Comparison of ENCODE assay signal across 8 cellular contexts in genomic region chrX:110145854-110146253, GRCh38.
DNase-seq lines count a peak whose midpoint lies in the region; ATAC-seq and TF ChIP-seq lines count a peak whose summit lies in the region.

No MANE protein-coding gene starts in this region.

- H3K36me3 ChIP-seq in HCT116 (ENCODE audit: control insufficient read depth in 1 of 2, insufficient read depth in 2 of 2, low read length in 2 of 2): no peaks in the 10 kb centered on the region
- H3K36me3 ChIP-seq in OCI-LY3 (replicated peaks; ENCODE audit: low read depth, low read length): no peaks in the 10 kb centered on the region
- H3K36me3 ChIP-seq in mesendoderm (ENCODE audit: control insufficient read depth, insufficient read depth, low read length): no peaks in the 10 kb centered on the region

- H2BK5ac ChIP-seq in mesendoderm (ENCODE audit: low read length): no peak overlapping the region

- H3K79me2 ChIP-seq in HCT116 (ENCODE audit: insufficient read depth, low read length) (no peaks in the 10 kb centered on the region), OCI-LY3 (ENCODE audit: low read length) (no peaks in the 10 kb centered on the region), mesendoderm (ENCODE audit: control insufficient read depth, insufficient read depth, low read length) (no peaks in the 10 kb centered on the region)

- no peak overlapping the region for H3K4me3 ChIP-seq in HCT116 (replicated peaks in 1 of 2; ENCODE audit: low read depth in 1 of 2, low read length in 2 of 2)
- no peak overlapping the region for H3K4me3 ChIP-seq in OCI-LY3 (ENCODE audit: low read length)
- no peak overlapping the region for H3K4me3 ChIP-seq in choroid plexus epithelial cell (ENCODE audit: low read depth, low read length)
- no peak overlapping the region for H3K4me3 ChIP-seq in mesendoderm (ENCODE audit: low read length)

- H2BK120ac ChIP-seq in mesendoderm (ENCODE audit: low read depth, low read length): no peak overlapping the region

- no peak overlapping the region for H2AK5ac ChIP-seq in mesendoderm (ENCODE audit: low read length)

- POLR2A ChIA-PET in HCT116 (lab: Charles Lee): no interaction called here

- no peak overlapping the region for H2BK15ac ChIP-seq in mesendoderm (replicated peaks; ENCODE audit: low read depth)

- H3K79me1 ChIP-seq in mesendoderm (ENCODE audit: low read length): no peaks in the 10 kb centered on the region

- RAD21 ChIA-PET in HCT116 (lab: Charles Lee; ENCODE audit: low non-redundant PET in 1 of 2, low total read pairs in 2 of 2, uncharacterized antibody in 2 of 2, unreplicated experiment in 2 of 2): no interaction called here

- H4K8ac ChIP-seq in mesendoderm (ENCODE audit: low read depth, low read length): no peak overlapping the region

- no peak overlapping the region for H3K9ac ChIP-seq in HCT116 (ENCODE audit: low read length)
- H3K9ac ChIP-seq in OCI-LY3 (ENCODE audit: low read length): no peak overlapping the region
- no peak overlapping the region for H3K9ac ChIP-seq in mesendoderm (ENCODE audit: low read length)

- no peak overlapping the region for H3K56ac ChIP-seq in mesendoderm (ENCODE audit: low read length)

- CTCF ChIA-PET in HCT116 (lab: Charles Lee): interaction anchor here (0.6 to 3.4 kb wide), 17 partner anchors 10 to 435 kb away, joined by 3 to 26 read pairs (median 3); no protein-coding TSS in a partner anchor

- H4K5ac ChIP-seq in mesendoderm (ENCODE audit: low read length): no peak overlapping the region

- intact Hi-C loops in HCT116 (cut with micrococcal nuclease): loop anchor here (2.0 kb wide), 1 partner anchor 235 kb away; no protein-coding TSS in a partner anchor

- no TSS peak for BruUV-seq in HCT116 (replicated peaks; lab: Mats Ljungman, UMichigan)

- H3K27me3 ChIP-seq in HCT116 (ENCODE audit: insufficient read depth, low read length) (no peaks in the 10 kb centered on the region), OCI-LY3 (ENCODE audit: low read depth, low read length) (no peaks in the 10 kb centered on the region), mesendoderm (ENCODE audit: insufficient read depth, low read length, poor library complexity) (no peaks in the 10 kb centered on the region)

- peak; percentile 13 for DNase-seq in stimulated activated CD4-positive, alpha-beta T cell treated with anti-CD3 and anti-CD28 coated beads, Interleukin-12 subunit alpha, Interleukin-12 subunit beta, amount 100 ng/mL, for 4 hours
- no peak for DNase-seq in stimulated activated CD4-positive, alpha-beta T cell treated with anti-CD3 and anti-CD28 coated beads, Interleukin-1b, Interleukin-23, amount 100 ng/mL, for 48 hours
- DNase-seq in HCT116 (ENCODE audit: low read depth, low spot score): no peak
- DNase-seq in choroid plexus epithelial cell (ENCODE audit: low read depth): peak; percentile 56
- peak; percentile 8 for DNase-seq in mesendoderm

- H3K27ac ChIP-seq in HCT116 (ENCODE audit: low read depth, low read length) (no peak overlapping the region), OCI-LY3 (ENCODE audit: low read length) (no peak overlapping the region), mesendoderm (ENCODE audit: low read depth, low read length) (no peak overlapping the region)

- no peak overlapping the region for H2AFZ ChIP-seq in HCT116 (ENCODE audit: low read depth, low read length, poor library complexity, severe bottlenecking)
- H2AFZ ChIP-seq in OCI-LY3 (ENCODE audit: low read depth, low read length): no peak overlapping the region

- peak; percentile 26; the same call in 1 of the 2 replicates for TF ChIP-seq RAD21 in HCT116 (IDR thresholded peaks at IDR 0.05; ENCODE audit: low read depth)

- no peak overlapping the region for H3K18ac ChIP-seq in mesendoderm (ENCODE audit: low read length)

- ATAC-seq in HCT116 (peak; percentile 62), GM18517 (IDR thresholded peaks at IDR 0.05; ENCODE audit: unreplicated experiment) (no peak), HG03460 (IDR thresholded peaks at IDR 0.05; ENCODE audit: unreplicated experiment) (no peak)

- no peaks in the 10 kb centered on the region for H3K9me3 ChIP-seq in HCT116 (ENCODE audit: control insufficient read depth in 1 of 2, insufficient read depth in 1 of 2, low read depth in 1 of 2, low read length in 2 of 2)
- H3K9me3 ChIP-seq in OCI-LY3 (ENCODE audit: insufficient read depth, low read length): no peaks in the 10 kb centered on the region

- WGBS in mesendoderm (ENCODE audit: extremely low coverage, insufficient coverage, low lambda C conversion rate): no CpG with 5 or more reads among the region's 4 CpGs

- H3K4me1 ChIP-seq in HCT116 (ENCODE audit: control insufficient read depth in 1 of 2, insufficient read depth in 2 of 2, low read length in 2 of 2): no peaks in the 10 kb centered on the region
- H3K4me1 ChIP-seq in OCI-LY3 (ENCODE audit: low read length): no peaks in the 10 kb centered on the region
- H3K4me1 ChIP-seq in mesendoderm (ENCODE audit: control insufficient read depth, low read depth, low read length): no peaks in the 10 kb centered on the region

- H3K23ac ChIP-seq in mesendoderm (ENCODE audit: low read length): no peak overlapping the region

- no peak overlapping the region for H3K4me2 ChIP-seq in HCT116 (ENCODE audit: low read length)
- H3K4me2 ChIP-seq in OCI-LY3 (ENCODE audit: low read length): no peak overlapping the region
- no peak overlapping the region for H3K4me2 ChIP-seq in mesendoderm (ENCODE audit: low read length)

- TF ChIP-seq CTCF in HCT116 (IDR thresholded peaks at IDR 0.05 in 2 of 3, conservative IDR thresholded peaks at IDR 0.05 in 1 of 3; ENCODE audit: borderline replicate concordance in 1 of 3, insufficient read depth in 1 of 3, low read depth in 2 of 3, low read length in 2 of 3) (peak; percentile 11 to 50 (median 46); a peak in 4 of 6 replicates), OCI-LY3 (IDR thresholded peaks at IDR 0.05; ENCODE audit: low read depth, low read length) (peak; percentile 54), choroid plexus epithelial cell (conservative IDR thresholded peaks at IDR 0.05; ENCODE audit: low read depth, low read length) (peak; percentile 65)

- H3K4ac ChIP-seq in mesendoderm (ENCODE audit: low read depth, low read length): no peak overlapping the region

- no peak for TF ChIP-seq POLR2A in HCT116 (IDR thresholded peaks at IDR 0.05; ENCODE audit: borderline replicate concordance, extremely low read depth, insufficient read depth, insufficient read length)

- H4K20me1 ChIP-seq in HCT116 (ENCODE audit: insufficient read depth) (no peaks in the 10 kb centered on the region), OCI-LY3 (ENCODE audit: insufficient read depth, low read length) (no peaks in the 10 kb centered on the region)

- H3K9me2 ChIP-seq in HCT116 (ENCODE audit: insufficient read depth): no peaks in the 10 kb centered on the region

TF ChIP-seq in HCT116, 20 proteins besides CTCF, POLR2A, EP300 and RAD21:
- TF ChIP-seq POLR2AphosphoS5 (IDR thresholded peaks at IDR 0.05; ENCODE audit: low read depth, low read length) (no peak), ZNF274 (IDR thresholded peaks at IDR 0.05; ENCODE audit: low read depth, low read length) (no peak), EZH2 (IDR thresholded peaks at IDR 0.05) (no peak)
TF ChIP-seq in HCT116: peak in this region for 0.

Comparison
In these comparisons a context has a peak if more than half of its experiments do, and no peak if none do; other contexts are left out.
1. DNase-seq: peak in stimulated activated CD4-positive, alpha-beta T cell treated with anti-CD3 and anti-CD28 coated beads, Interleukin-12 subunit alpha, Interleukin-12 subunit beta, amount 100 ng/mL, for 4 hours (single experiment), choroid plexus epithelial cell (single experiment) and mesendoderm (single experiment); none in stimulated activated CD4-positive, alpha-beta T cell treated with anti-CD3 and anti-CD28 coated beads, Interleukin-1b, Interleukin-23, amount 100 ng/mL, for 48 hours (single experiment) and HCT116 (single experiment).
2. Peak in every context shown above with its lines, with median percentiles within 50 percentile points of each other: CTCF ChIP-seq.